In the genomic region with DNA sequence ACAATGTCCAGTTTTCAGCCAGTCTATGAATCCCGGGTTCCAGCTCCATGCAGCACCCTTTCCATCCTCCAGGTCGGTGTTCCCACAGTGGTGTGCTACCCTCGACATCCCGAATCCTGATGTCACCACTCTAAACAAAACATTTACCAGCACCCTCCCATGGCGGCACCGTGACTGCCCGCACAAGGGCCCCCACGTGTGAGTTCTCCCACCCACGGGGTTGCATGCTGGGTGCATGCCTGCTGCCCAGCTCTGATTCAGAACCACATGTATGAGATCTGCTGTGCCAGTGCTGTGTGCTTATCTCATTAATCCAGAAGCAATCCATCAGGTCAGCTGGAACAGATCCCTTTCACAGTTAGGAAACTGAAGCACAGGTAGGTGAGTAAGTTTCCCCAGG, we compare ENCODE assay signal across 1 cellular context.
TF ChIP-seq lines count a peak whose summit lies in the region.

No MANE protein-coding gene starts in this region.

TF ChIP-seq in HepG2, 621 proteins besides CTCF, POLR2A, EP300 and RAD21:
- TF ChIP-seq, protein P1, sequence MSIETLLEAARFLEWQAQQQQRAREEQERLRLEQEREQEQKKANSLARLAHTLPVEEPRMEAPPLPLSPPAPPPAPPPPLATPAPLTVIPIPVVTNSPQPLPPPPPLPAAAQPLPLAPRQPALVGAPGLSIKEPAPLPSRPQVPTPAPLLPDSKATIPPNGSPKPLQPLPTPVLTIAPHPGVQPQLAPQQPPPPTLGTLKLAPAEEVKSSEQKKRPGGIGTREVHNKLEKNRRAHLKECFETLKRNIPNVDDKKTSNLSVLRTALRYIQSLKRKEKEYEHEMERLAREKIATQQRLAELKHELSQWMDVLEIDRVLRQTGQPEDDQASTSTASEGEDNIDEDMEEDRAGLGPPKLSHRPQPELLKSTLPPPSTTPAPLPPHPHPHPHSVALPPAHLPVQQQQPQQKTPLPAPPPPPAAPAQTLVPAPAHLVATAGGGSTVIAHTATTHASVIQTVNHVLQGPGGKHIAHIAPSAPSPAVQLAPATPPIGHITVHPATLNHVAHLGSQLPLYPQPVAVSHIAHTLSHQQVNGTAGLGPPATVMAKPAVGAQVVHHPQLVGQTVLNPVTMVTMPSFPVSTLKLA (IDR thresholded peaks at IDR 0.05): peak; percentile 65
- TF ChIP-seq, protein P2, sequence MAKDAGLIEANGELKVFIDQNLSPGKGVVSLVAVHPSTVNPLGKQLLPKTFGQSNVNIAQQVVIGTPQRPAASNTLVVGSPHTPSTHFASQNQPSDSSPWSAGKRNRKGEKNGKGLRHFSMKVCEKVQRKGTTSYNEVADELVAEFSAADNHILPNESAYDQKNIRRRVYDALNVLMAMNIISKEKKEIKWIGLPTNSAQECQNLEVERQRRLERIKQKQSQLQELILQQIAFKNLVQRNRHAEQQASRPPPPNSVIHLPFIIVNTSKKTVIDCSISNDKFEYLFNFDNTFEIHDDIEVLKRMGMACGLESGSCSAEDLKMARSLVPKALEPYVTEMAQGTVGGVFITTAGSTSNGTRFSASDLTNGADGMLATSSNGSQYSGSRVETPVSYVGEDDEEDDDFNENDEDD (CRISPR knock-in tag; IDR thresholded peaks at IDR 0.05; ENCODE audit: borderline replicate concordance): no peak
- TF ChIP-seq, protein P3, sequence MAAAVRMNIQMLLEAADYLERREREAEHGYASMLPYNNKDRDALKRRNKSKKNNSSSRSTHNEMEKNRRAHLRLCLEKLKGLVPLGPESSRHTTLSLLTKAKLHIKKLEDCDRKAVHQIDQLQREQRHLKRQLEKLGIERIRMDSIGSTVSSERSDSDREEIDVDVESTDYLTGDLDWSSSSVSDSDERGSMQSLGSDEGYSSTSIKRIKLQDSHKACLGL (CRISPR knock-in tag; IDR thresholded peaks at IDR 0.05): no peak
- TF ChIP-seq, protein P4, sequence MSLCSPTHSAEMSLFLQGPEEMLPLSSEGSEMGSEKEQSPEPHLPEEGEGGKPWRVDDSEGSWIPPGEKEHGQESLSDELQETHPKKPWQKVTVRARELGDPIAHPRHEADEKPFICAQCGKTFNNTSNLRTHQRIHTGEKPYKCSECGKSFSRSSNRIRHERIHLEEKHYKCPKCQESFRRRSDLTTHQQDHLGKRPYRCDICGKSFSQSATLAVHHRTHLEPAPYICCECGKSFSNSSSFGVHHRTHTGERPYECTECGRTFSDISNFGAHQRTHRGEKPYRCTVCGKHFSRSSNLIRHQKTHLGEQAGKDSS (CRISPR knock-in tag; IDR thresholded peaks at IDR 0.05; ENCODE audit: borderline replicate concordance, low read depth): no peak
- no peak for TF ChIP-seq ZNF101 (CRISPR knock-in tag; IDR thresholded peaks at IDR 0.05; ENCODE audit: borderline replicate concordance, low read depth)
